In the genomic region with DNA sequence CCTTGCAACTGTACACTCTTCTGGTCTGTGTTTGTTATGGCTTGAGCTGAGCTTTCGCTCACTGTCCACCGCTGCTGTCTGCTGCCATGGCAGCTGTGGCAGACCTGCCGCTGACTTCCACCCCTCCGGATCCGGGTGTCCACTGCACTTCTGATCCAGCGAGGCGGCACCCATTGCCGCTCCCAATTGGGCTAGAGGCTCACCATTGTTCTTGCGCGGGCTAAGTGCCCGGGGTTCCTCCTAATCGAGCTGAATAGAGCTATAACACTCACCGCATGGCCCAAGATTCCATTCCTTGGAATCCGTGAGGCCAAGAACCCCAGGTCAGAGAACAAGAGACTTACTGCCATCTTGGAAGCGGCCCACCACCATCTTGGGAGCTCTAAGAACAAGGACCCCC, we compare ENCODE assay signal across 1 cellular context.
TF ChIP-seq lines count a peak whose summit lies in the region.

No MANE protein-coding gene starts in this region.

TF ChIP-seq in GM23338, 12 proteins besides CTCF, POLR2A, EP300 and RAD21:
- no peak for TF ChIP-seq JUNB (IDR thresholded peaks at IDR 0.05; ENCODE audit: unreplicated experiment)
- no peak for TF ChIP-seq POLR2AphosphoS5 (IDR thresholded peaks at IDR 0.05; ENCODE audit: low read depth)
- TF ChIP-seq, protein P1, sequence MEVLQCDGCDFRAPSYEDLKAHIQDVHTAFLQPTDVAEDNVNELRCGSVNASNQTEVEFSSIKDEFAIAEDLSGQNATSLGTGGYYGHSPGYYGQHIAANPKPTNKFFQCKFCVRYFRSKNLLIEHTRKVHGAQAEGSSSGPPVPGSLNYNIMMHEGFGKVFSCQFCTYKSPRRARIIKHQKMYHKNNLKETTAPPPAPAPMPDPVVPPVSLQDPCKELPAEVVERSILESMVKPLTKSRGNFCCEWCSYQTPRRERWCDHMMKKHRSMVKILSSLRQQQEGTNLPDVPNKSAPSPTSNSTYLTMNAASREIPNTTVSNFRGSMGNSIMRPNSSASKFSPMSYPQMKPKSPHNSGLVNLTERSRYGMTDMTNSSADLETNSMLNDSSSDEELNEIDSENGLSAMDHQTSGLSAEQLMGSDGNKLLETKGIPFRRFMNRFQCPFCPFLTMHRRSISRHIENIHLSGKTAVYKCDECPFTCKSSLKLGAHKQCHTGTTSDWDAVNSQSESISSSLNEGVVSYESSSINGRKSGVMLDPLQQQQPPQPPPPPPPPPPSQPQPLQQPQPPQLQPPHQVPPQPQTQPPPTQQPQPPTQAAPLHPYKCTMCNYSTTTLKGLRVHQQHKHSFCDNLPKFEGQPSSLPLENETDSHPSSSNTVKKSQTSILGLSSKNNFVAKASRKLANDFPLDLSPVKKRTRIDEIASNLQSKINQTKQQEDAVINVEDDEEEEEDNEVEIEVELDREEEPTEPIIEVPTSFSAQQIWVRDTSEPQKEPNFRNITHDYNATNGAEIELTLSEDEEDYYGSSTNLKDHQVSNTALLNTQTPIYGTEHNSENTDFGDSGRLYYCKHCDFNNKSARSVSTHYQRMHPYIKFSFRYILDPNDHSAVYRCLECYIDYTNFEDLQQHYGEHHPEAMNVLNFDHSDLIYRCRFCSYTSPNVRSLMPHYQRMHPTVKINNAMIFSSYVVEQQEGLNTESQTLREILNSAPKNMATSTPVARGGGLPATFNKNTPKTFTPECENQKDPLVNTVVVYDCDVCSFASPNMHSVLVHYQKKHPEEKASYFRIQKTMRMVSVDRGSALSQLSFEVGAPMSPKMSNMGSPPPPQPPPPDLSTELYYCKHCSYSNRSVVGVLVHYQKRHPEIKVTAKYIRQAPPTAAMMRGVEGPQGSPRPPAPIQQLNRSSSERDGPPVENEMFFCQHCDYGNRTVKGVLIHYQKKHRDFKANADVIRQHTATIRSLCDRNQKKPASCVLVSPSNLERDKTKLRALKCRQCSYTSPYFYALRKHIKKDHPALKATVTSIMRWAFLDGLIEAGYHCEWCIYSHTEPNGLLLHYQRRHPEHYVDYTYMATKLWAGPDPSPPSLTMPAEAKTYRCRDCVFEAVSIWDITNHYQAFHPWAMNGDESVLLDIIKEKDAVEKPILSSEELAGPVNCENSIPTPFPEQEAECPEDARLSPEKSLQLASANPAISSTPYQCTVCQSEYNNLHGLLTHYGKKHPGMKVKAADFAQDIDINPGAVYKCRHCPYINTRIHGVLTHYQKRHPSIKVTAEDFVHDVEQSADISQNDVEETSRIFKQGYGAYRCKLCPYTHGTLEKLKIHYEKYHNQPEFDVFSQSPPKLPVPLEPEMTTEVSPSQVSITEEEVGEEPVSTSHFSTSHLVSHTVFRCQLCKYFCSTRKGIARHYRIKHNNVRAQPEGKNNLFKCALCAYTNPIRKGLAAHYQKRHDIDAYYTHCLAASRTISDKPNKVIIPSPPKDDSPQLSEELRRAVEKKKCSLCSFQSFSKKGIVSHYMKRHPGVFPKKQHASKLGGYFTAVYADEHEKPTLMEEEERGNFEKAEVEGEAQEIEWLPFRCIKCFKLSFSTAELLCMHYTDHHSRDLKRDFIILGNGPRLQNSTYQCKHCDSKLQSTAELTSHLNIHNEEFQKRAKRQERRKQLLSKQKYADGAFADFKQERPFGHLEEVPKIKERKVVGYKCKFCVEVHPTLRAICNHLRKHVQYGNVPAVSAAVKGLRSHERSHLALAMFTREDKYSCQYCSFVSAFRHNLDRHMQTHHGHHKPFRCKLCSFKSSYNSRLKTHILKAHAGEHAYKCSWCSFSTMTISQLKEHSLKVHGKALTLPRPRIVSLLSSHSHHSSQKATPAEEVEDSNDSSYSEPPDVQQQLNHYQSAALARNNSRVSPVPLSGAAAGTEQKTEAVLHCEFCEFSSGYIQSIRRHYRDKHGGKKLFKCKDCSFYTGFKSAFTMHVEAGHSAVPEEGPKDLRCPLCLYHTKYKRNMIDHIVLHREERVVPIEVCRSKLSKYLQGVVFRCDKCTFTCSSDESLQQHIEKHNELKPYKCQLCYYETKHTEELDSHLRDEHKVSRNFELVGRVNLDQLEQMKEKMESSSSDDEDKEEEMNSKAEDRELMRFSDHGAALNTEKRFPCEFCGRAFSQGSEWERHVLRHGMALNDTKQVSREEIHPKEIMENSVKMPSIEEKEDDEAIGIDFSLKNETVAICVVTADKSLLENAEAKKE (CRISPR knock-in tag; IDR thresholded peaks at IDR 0.05) = no peak
- no peak for TF ChIP-seq EZH2phosphoT487 (IDR thresholded peaks at IDR 0.05; ENCODE audit: unreplicated experiment)
- no peak for TF ChIP-seq NANOG (IDR thresholded peaks at IDR 0.05; ENCODE audit: borderline replicate concordance)
- no peak for TF ChIP-seq STAT1 (IDR thresholded peaks at IDR 0.05; ENCODE audit: unreplicated experiment)
- TF ChIP-seq, protein P2, sequence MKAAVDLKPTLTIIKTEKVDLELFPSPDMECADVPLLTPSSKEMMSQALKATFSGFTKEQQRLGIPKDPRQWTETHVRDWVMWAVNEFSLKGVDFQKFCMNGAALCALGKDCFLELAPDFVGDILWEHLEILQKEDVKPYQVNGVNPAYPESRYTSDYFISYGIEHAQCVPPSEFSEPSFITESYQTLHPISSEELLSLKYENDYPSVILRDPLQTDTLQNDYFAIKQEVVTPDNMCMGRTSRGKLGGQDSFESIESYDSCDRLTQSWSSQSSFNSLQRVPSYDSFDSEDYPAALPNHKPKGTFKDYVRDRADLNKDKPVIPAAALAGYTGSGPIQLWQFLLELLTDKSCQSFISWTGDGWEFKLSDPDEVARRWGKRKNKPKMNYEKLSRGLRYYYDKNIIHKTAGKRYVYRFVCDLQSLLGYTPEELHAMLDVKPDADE (IDR thresholded peaks at IDR 0.05) = no peak
- TF ChIP-seq, protein P3, sequence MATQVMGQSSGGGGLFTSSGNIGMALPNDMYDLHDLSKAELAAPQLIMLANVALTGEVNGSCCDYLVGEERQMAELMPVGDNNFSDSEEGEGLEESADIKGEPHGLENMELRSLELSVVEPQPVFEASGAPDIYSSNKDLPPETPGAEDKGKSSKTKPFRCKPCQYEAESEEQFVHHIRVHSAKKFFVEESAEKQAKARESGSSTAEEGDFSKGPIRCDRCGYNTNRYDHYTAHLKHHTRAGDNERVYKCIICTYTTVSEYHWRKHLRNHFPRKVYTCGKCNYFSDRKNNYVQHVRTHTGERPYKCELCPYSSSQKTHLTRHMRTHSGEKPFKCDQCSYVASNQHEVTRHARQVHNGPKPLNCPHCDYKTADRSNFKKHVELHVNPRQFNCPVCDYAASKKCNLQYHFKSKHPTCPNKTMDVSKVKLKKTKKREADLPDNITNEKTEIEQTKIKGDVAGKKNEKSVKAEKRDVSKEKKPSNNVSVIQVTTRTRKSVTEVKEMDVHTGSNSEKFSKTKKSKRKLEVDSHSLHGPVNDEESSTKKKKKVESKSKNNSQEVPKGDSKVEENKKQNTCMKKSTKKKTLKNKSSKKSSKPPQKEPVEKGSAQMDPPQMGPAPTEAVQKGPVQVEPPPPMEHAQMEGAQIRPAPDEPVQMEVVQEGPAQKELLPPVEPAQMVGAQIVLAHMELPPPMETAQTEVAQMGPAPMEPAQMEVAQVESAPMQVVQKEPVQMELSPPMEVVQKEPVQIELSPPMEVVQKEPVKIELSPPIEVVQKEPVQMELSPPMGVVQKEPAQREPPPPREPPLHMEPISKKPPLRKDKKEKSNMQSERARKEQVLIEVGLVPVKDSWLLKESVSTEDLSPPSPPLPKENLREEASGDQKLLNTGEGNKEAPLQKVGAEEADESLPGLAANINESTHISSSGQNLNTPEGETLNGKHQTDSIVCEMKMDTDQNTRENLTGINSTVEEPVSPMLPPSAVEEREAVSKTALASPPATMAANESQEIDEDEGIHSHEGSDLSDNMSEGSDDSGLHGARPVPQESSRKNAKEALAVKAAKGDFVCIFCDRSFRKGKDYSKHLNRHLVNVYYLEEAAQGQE (IDR thresholded peaks at IDR 0.05; ENCODE audit: unreplicated experiment) = no peak
- TF ChIP-seq ZNF114 (CRISPR knock-in tag; IDR thresholded peaks at IDR 0.05) = no peak
- no peak for TF ChIP-seq CREB1 (CRISPR knock-in tag; IDR thresholded peaks at IDR 0.05; ENCODE audit: low read depth)
- no peak for TF ChIP-seq EZH2 (IDR thresholded peaks at IDR 0.05; ENCODE audit: low read depth, unreplicated experiment)
- no peak for TF ChIP-seq ZNF331 (CRISPR knock-in tag; IDR thresholded peaks at IDR 0.05; ENCODE audit: low read depth)
